In genomic region chr18:43007365-43007764, GRCh38 we compare ENCODE assay signal across 26 cellular contexts.
"Had no signal": no experiment of that assay in that cellular context is flagged by ENCODE, and none has a peak within 500 bp of the region (broad histone marks: within the 10 kb centered on the region; RNA-seq: fewer than 3 reads in every experiment).

No MANE protein-coding gene starts in this region.

- H3K27ac Mint-ChIP-seq: IgD-negative memory B cell had no signal

- H3K9me3 ChIP-seq: SJSA1 had no signal

- H3K36me3 ChIP-seq: SJSA1 had no signal

- H3K4me2 ChIP-seq: KMS-11 had no signal

- H3K27ac ChIP-seq: HL-60, KMS-11, SJSA1, SK-N-MC had no signal

- H3K27me3 ChIP-seq: SJSA1 had no signal

- H3K4me3 ChIP-seq: K562, SJSA1, SK-N-MC had no signal

- H3K9ac ChIP-seq: KMS-11 had no signal

- H3K27me3 Mint-ChIP-seq: IgD-negative memory B cell had no signal

- H3K4me1 Mint-ChIP-seq: IgD-negative memory B cell had no signal

- ATAC-seq: K562 had no signal

- DNase-seq: Kasumi-1, MM.1S, NCI-H1105, NCI-H1417, NCI-H1436 treated with DMSO at 0.1 percent for 48 hours, NCI-H1694, NCI-H187 treated with DMSO at 0.1 percent for 48 hours, NCI-H2029 treated with DMSO at 0.1 percent for 48 hours, NCI-H2107, NCI-H2227 treated with DMSO at 0.1 percent for 48 hours, NCI-H446, NCI-H510A, NCI-H524 treated with DMSO at 0.1 percent for 48 hours, NCI-H69, NCI-H774, Right ventricle myocardium superior, RPMI8226, SIG-M5 had no signal

- FAIRE-seq: HTR-8/SVneo, K562, RCC 7860 had no signal

- H3K4me1 ChIP-seq: SJSA1 had no signal

- H3K36me3 Mint-ChIP-seq: IgD-negative memory B cell had no signal

- H3K4me3 Mint-ChIP-seq: IgD-negative memory B cell had no signal
